15 cellular contexts compared by ENCODE assay signal in the genomic region with DNA sequence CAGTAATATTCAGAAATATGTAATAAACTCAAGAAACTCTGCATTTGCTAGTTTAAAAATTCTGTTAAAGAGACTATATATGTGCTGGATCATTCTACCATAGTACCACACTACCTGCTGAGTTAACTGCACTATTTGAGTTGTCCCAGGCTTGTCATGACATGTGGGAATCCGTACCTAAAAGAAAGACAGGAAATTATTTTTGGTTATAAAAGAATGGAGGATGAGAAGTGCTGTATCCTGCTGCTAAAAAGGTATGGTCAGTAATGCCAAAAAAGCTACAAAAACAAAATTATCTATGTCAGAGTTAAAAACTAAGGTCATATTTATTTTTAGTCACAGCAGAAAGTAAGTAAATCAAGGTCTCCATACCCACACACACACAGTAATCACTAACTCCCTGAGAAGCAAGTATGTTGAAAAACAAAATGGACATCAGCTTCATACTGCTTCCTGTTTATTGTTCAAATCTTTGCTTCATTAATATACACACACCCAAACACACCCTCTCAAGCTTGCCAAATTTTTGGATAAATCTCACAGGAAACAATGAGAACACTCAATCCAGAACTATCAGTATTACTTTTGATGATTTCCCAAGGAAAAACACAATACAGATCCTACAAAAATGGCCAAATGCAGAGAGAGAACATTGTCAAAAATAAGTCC. TPM values are rescaled to one million over a fixed set of nuclear protein-coding genes. Genes with fewer than 3 reads are reported as not detected.
DNase-seq lines count a peak whose midpoint lies in the region; ATAC-seq and TF ChIP-seq lines count a peak whose summit lies in the region.
"Had no signal": no experiment of that assay in that cellular context is flagged by ENCODE, and none has a peak within 500 bp of the region (broad histone marks: within the 10 kb centered on the region; RNA-seq: fewer than 3 reads in every experiment).

No MANE protein-coding gene starts in this region.

- H3K4me3 ChIP-seq in esophagus squamous epithelium (no peak overlapping the region), skin epidermis (no peak overlapping the region), MG63 (no peak overlapping the region)
- H3K4me3 ChIP-seq: psoas muscle had no signal

- peak overlapping the region; percentile 24 for H3K27ac Mint-ChIP-seq in activated CD4-positive, alpha-beta memory T cell treated with anti-CD3 and anti-CD28 coated beads, Interleukin-2, amount 10 ng/mL, durations not matched to agents 7 days and 5 days
- H3K27ac Mint-ChIP-seq in activated CD4-positive, alpha-beta memory T cell treated with anti-CD3 and anti-CD28 coated beads for 36 hours = no peak overlapping the region
- H3K27ac Mint-ChIP-seq in activated T-helper 17 cell treated with anti-CD3 and anti-CD28 coated beads, Interleukin-2, amount 50 U/mL, for 72 hours = peak overlapping the region; percentile 76

- H3K27me3 ChIP-seq in esophagus squamous epithelium (no peaks in the 10 kb centered on the region), MG63 (no peaks in the 10 kb centered on the region)

- H3K4me1 ChIP-seq in esophagus squamous epithelium = peaks cover 4 to 19% (median 6%) of the 10 kb centered on the region in 3 donors
- H3K4me1 ChIP-seq: psoas muscle had no signal

- peaks cover 3 to 77% (median 6%) of the 10 kb centered on the region in 3 donors for H3K36me3 ChIP-seq in esophagus squamous epithelium
- peaks cover 6% of the 10 kb centered on the region for H3K36me3 ChIP-seq in MG63

- H3K27me3 Mint-ChIP-seq in activated CD4-positive, alpha-beta memory T cell treated with anti-CD3 and anti-CD28 coated beads, Interleukin-2, amount 10 ng/mL, durations not matched to agents 7 days and 5 days = no peaks in the 10 kb centered on the region
- H3K27me3 Mint-ChIP-seq in activated CD4-positive, alpha-beta memory T cell treated with anti-CD3 and anti-CD28 coated beads for 36 hours = no peaks in the 10 kb centered on the region
- no peaks in the 10 kb centered on the region for H3K27me3 Mint-ChIP-seq in activated T-helper 17 cell treated with anti-CD3 and anti-CD28 coated beads, Interleukin-2, amount 50 U/mL, for 72 hours

- H3K9me3 Mint-ChIP-seq in activated CD4-positive, alpha-beta memory T cell treated with anti-CD3 and anti-CD28 coated beads, Interleukin-2, amount 10 ng/mL, durations not matched to agents 7 days and 5 days = no peaks in the 10 kb centered on the region
- no peaks in the 10 kb centered on the region for H3K9me3 Mint-ChIP-seq in activated CD4-positive, alpha-beta memory T cell treated with anti-CD3 and anti-CD28 coated beads for 36 hours
- no peaks in the 10 kb centered on the region for H3K9me3 Mint-ChIP-seq in activated T-helper 17 cell treated with anti-CD3 and anti-CD28 coated beads, Interleukin-2, amount 50 U/mL, for 72 hours

- no peak for TF ChIP-seq CTCF in esophagus squamous epithelium (IDR thresholded peaks at IDR 0.05)

- CTCF ChIA-PET in activated CD4-positive, alpha-beta memory T cell treated with anti-CD3 and anti-CD28 coated beads, Interleukin-2, amount 10 ng/mL, durations not matched to agents 7 days and 5 days (lab: Charles Lee) = no interaction called here
- CTCF ChIA-PET in activated CD4-positive, alpha-beta memory T cell treated with anti-CD3 and anti-CD28 coated beads for 36 hours (lab: Charles Lee) = no interaction called here

- POLR2A ChIA-PET in activated CD4-positive, alpha-beta memory T cell treated with anti-CD3 and anti-CD28 coated beads, Interleukin-2, amount 10 ng/mL, durations not matched to agents 7 days and 5 days (lab: Charles Lee) = interaction anchor here (1.5 kb wide), 1 partner anchor 34 kb away, joined by 4 read pairs; a partner anchor contains a TSS
- POLR2A ChIA-PET in activated CD4-positive, alpha-beta memory T cell treated with anti-CD3 and anti-CD28 coated beads for 36 hours (lab: Charles Lee) = no interaction called here

- intact Hi-C loops in activated CD4-positive, alpha-beta memory T cell treated with anti-CD3 and anti-CD28 coated beads for 36 hours (cut with micrococcal nuclease) = no loop called here
- intact Hi-C loops in esophagus squamous epithelium (cut with DNase I) = no loop called here

- no peaks in the 10 kb centered on the region for H3K9me3 ChIP-seq in esophagus squamous epithelium
- no peaks in the 10 kb centered on the region for H3K9me3 ChIP-seq in MG63
- H3K9me3 ChIP-seq: psoas muscle had no signal

- no peak for TF ChIP-seq POLR2A in esophagus squamous epithelium (IDR thresholded peaks at IDR 0.05)

- peaks cover 39% of the 10 kb centered on the region for H3K36me3 Mint-ChIP-seq in activated CD4-positive, alpha-beta memory T cell treated with anti-CD3 and anti-CD28 coated beads, Interleukin-2, amount 10 ng/mL, durations not matched to agents 7 days and 5 days (ENCODE audit: low read depth)
- peaks cover 18% of the 10 kb centered on the region for H3K36me3 Mint-ChIP-seq in activated CD4-positive, alpha-beta memory T cell treated with anti-CD3 and anti-CD28 coated beads for 36 hours
- peaks cover 94% of the 10 kb centered on the region for H3K36me3 Mint-ChIP-seq in activated T-helper 17 cell treated with anti-CD3 and anti-CD28 coated beads, Interleukin-2, amount 50 U/mL, for 72 hours (ENCODE audit: low read depth)

- no peak for DNase-seq in activated CD4-positive, alpha-beta memory T cell treated with anti-CD3 and anti-CD28 coated beads, Interleukin-2, amount 10 ng/mL, durations not matched to agents 7 days and 5 days
- DNase-seq in activated CD4-positive, alpha-beta memory T cell treated with anti-CD3 and anti-CD28 coated beads for 36 hours = no peak
- DNase-seq in esophagus squamous epithelium (lab: John Stamatoyannopoulos, UW) (no peak), MG63 (no peak)
- DNase-seq: activated CD4-positive, alpha-beta T cell treated with anti-CD3 and anti-CD28 coated beads for 1 hour; effector memory CD4-positive, alpha-beta T cell; NCI-H1694 treated with DMSO at 0.1 percent for 48 hours; NCI-H524; psoas muscle had no signal

- 24 to 48% methylated on average over 1 of the region's 1 CpG for WGBS in esophagus squamous epithelium, 2 donors

- H3K4me3 Mint-ChIP-seq in activated CD4-positive, alpha-beta memory T cell treated with anti-CD3 and anti-CD28 coated beads, Interleukin-2, amount 10 ng/mL, durations not matched to agents 7 days and 5 days = no peak overlapping the region
- no peak overlapping the region for H3K4me3 Mint-ChIP-seq in activated CD4-positive, alpha-beta memory T cell treated with anti-CD3 and anti-CD28 coated beads for 36 hours
- H3K4me3 Mint-ChIP-seq in activated T-helper 17 cell treated with anti-CD3 and anti-CD28 coated beads, Interleukin-2, amount 50 U/mL, for 72 hours = no peak overlapping the region

- no peak for ATAC-seq in activated T-helper 17 cell treated with anti-CD3 and anti-CD28 coated beads, Interleukin-2, amount 50 U/mL, for 72 hours (replicated peaks)
- no peak for ATAC-seq in GM18909 (IDR thresholded peaks at IDR 0.05; ENCODE audit: poor library complexity, unreplicated experiment)
- no peak for ATAC-seq in GM21360 (IDR thresholded peaks at IDR 0.05; ENCODE audit: unreplicated experiment)
- ATAC-seq: psoas muscle had no signal

- peak overlapping the region; percentile 20 to 76 (median 58) for H3K27ac ChIP-seq in esophagus squamous epithelium
- peak overlapping the region in 18 of 21 experiments; percentile 2 to 80 (median 48) for H3K27ac ChIP-seq in skin epidermis
- H3K27ac ChIP-seq: HL-60, KMS-11, psoas muscle had no signal

- H3K4me1 Mint-ChIP-seq in activated CD4-positive, alpha-beta memory T cell treated with anti-CD3 and anti-CD28 coated beads, Interleukin-2, amount 10 ng/mL, durations not matched to agents 7 days and 5 days = peaks cover 15% of the 10 kb centered on the region
- H3K4me1 Mint-ChIP-seq in activated CD4-positive, alpha-beta memory T cell treated with anti-CD3 and anti-CD28 coated beads for 36 hours (ENCODE audit: low read depth) = peaks cover 5% of the 10 kb centered on the region
- no peaks in the 10 kb centered on the region for H3K4me1 Mint-ChIP-seq in activated T-helper 17 cell treated with anti-CD3 and anti-CD28 coated beads, Interleukin-2, amount 50 U/mL, for 72 hours

RNA-seq across cellular contexts. Expression of a gene that starts 33.7 kb away (rescaled TPM):
- total RNA-seq in activated CD4-positive, alpha-beta memory T cell treated with anti-CD3 and anti-CD28 coated beads, Interleukin-2, amount 10 ng/mL, durations not matched to agents 7 days and 5 days = 10 to 100 TPM; 28.5 to 29.6 TPM
- 10 to 100 TPM; 13.0 to 16.0 TPM for total RNA-seq in activated CD4-positive, alpha-beta memory T cell treated with anti-CD3 and anti-CD28 coated beads for 36 hours
- total RNA-seq in activated T-helper 17 cell treated with anti-CD3 and anti-CD28 coated beads, Interleukin-2, amount 50 U/mL, for 72 hours = 10 to 100 TPM; 17.1 to 18.3 TPM
- total RNA-seq in esophagus squamous epithelium = 10 to 100 TPM; 18.6 to 36.0 (median 24.4) TPM
- 3.6 and 17.8 TPM in 2 replicates for total RNA-seq in MG63 (2014; rRNA removed; shearing (Covaris generic); ENCODE audit: low replicate concordance)
